ENCODE assay signal across 1 cellular context in the genomic region with DNA sequence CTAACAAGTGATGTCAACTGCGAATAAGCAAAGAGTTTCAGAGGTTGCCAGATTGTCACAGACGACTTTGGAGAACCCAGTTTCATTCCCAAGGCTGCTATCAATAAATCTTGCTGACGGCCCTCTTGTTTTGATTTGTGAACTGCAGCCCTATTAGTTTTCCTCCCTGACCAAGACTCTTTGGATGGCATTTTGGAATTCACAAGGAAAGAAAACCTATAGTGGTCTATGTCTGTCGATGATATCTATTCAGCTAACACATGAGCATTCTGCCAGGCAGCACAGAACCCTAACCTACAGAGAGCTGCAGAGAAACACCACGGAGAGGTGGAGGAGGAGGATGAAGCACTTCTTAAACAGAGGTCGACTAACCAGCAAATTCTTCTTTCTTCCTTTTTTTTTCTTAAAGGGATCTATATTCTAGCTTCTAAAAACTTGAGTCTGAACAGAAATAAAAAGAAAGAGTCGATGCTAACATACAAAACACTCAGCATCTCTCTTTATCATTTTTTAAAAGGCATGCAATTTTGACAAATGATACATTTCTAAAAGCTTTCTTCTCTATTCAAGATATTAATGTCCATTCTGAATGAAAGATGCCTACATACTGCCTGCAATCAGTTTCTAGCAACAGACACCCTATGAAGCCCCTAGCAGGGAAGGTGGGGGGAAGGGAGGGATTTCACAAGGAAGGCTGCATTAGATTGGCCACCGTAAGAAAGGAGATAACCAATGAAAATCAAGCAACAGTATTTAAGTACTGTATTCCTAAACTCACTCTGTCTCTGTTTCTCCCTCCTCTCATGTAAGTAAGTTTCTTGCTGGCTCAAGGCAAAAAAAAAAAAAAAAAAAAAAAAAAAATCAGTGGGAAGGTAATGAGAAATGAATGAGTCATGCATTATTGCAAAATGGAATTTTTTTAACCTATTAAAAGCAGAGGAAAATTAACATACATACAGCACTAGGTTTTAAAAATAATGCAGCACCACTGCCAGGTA.
TF ChIP-seq lines count a peak whose summit lies in the region.

No MANE protein-coding gene starts in this region.

TF ChIP-seq in GM23338, 12 proteins besides CTCF, POLR2A, EP300 and RAD21 (continued from another document):
- TF ChIP-seq, protein P1, sequence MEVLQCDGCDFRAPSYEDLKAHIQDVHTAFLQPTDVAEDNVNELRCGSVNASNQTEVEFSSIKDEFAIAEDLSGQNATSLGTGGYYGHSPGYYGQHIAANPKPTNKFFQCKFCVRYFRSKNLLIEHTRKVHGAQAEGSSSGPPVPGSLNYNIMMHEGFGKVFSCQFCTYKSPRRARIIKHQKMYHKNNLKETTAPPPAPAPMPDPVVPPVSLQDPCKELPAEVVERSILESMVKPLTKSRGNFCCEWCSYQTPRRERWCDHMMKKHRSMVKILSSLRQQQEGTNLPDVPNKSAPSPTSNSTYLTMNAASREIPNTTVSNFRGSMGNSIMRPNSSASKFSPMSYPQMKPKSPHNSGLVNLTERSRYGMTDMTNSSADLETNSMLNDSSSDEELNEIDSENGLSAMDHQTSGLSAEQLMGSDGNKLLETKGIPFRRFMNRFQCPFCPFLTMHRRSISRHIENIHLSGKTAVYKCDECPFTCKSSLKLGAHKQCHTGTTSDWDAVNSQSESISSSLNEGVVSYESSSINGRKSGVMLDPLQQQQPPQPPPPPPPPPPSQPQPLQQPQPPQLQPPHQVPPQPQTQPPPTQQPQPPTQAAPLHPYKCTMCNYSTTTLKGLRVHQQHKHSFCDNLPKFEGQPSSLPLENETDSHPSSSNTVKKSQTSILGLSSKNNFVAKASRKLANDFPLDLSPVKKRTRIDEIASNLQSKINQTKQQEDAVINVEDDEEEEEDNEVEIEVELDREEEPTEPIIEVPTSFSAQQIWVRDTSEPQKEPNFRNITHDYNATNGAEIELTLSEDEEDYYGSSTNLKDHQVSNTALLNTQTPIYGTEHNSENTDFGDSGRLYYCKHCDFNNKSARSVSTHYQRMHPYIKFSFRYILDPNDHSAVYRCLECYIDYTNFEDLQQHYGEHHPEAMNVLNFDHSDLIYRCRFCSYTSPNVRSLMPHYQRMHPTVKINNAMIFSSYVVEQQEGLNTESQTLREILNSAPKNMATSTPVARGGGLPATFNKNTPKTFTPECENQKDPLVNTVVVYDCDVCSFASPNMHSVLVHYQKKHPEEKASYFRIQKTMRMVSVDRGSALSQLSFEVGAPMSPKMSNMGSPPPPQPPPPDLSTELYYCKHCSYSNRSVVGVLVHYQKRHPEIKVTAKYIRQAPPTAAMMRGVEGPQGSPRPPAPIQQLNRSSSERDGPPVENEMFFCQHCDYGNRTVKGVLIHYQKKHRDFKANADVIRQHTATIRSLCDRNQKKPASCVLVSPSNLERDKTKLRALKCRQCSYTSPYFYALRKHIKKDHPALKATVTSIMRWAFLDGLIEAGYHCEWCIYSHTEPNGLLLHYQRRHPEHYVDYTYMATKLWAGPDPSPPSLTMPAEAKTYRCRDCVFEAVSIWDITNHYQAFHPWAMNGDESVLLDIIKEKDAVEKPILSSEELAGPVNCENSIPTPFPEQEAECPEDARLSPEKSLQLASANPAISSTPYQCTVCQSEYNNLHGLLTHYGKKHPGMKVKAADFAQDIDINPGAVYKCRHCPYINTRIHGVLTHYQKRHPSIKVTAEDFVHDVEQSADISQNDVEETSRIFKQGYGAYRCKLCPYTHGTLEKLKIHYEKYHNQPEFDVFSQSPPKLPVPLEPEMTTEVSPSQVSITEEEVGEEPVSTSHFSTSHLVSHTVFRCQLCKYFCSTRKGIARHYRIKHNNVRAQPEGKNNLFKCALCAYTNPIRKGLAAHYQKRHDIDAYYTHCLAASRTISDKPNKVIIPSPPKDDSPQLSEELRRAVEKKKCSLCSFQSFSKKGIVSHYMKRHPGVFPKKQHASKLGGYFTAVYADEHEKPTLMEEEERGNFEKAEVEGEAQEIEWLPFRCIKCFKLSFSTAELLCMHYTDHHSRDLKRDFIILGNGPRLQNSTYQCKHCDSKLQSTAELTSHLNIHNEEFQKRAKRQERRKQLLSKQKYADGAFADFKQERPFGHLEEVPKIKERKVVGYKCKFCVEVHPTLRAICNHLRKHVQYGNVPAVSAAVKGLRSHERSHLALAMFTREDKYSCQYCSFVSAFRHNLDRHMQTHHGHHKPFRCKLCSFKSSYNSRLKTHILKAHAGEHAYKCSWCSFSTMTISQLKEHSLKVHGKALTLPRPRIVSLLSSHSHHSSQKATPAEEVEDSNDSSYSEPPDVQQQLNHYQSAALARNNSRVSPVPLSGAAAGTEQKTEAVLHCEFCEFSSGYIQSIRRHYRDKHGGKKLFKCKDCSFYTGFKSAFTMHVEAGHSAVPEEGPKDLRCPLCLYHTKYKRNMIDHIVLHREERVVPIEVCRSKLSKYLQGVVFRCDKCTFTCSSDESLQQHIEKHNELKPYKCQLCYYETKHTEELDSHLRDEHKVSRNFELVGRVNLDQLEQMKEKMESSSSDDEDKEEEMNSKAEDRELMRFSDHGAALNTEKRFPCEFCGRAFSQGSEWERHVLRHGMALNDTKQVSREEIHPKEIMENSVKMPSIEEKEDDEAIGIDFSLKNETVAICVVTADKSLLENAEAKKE (CRISPR knock-in tag; IDR thresholded peaks at IDR 0.05) = no peak
- TF ChIP-seq CREB1 (CRISPR knock-in tag; IDR thresholded peaks at IDR 0.05; ENCODE audit: low read depth) (no peak), STAT1 (IDR thresholded peaks at IDR 0.05; ENCODE audit: unreplicated experiment) (no peak), POLR2AphosphoS5 (IDR thresholded peaks at IDR 0.05; ENCODE audit: low read depth) (no peak), EZH2phosphoT487 (IDR thresholded peaks at IDR 0.05; ENCODE audit: unreplicated experiment) (no peak), NANOG (IDR thresholded peaks at IDR 0.05; ENCODE audit: borderline replicate concordance) (no peak), EZH2 (IDR thresholded peaks at IDR 0.05; ENCODE audit: low read depth, unreplicated experiment) (no peak), ZNF114 (CRISPR knock-in tag; IDR thresholded peaks at IDR 0.05) (no peak)
- TF ChIP-seq, protein P2, sequence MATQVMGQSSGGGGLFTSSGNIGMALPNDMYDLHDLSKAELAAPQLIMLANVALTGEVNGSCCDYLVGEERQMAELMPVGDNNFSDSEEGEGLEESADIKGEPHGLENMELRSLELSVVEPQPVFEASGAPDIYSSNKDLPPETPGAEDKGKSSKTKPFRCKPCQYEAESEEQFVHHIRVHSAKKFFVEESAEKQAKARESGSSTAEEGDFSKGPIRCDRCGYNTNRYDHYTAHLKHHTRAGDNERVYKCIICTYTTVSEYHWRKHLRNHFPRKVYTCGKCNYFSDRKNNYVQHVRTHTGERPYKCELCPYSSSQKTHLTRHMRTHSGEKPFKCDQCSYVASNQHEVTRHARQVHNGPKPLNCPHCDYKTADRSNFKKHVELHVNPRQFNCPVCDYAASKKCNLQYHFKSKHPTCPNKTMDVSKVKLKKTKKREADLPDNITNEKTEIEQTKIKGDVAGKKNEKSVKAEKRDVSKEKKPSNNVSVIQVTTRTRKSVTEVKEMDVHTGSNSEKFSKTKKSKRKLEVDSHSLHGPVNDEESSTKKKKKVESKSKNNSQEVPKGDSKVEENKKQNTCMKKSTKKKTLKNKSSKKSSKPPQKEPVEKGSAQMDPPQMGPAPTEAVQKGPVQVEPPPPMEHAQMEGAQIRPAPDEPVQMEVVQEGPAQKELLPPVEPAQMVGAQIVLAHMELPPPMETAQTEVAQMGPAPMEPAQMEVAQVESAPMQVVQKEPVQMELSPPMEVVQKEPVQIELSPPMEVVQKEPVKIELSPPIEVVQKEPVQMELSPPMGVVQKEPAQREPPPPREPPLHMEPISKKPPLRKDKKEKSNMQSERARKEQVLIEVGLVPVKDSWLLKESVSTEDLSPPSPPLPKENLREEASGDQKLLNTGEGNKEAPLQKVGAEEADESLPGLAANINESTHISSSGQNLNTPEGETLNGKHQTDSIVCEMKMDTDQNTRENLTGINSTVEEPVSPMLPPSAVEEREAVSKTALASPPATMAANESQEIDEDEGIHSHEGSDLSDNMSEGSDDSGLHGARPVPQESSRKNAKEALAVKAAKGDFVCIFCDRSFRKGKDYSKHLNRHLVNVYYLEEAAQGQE (IDR thresholded peaks at IDR 0.05; ENCODE audit: unreplicated experiment) = no peak
